Comparison of ENCODE assay signal across 2 cellular contexts in the genomic region with DNA sequence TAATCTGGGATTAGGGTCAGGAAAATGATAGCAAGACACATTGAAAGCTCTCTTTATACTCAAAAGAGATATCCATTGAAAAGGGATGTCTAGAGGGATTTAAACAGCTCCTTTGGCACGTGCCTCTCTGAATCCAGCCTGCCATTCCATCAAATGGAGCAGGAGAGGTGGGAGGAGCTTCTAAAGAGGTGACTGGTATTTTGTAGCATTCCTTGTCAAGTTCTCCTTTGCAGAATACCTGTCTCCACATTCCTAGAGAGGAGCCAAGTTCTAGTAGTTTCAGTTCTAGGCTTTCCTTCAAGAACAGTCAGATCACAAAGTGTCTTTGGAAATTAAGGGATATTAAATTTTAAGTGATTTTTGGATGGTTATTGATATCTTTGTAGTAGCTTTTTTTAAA.
TF ChIP-seq lines count a peak whose summit lies in the region.

No MANE protein-coding gene starts in this region.

TF ChIP-seq in HEK293, 187 proteins besides CTCF, POLR2A, EP300 and RAD21:
- TF ChIP-seq MZF1 (tag by site-specific recombination; IDR thresholded peaks at IDR 0.05; ENCODE audit: borderline replicate concordance) (peak; percentile 87; the same call in 1 of the 2 replicates), FEZF1 (tag by site-specific recombination; IDR thresholded peaks at IDR 0.05) (no peak)
TF ChIP-seq in HEK293: peak in this region for 1.

TF ChIP-seq in endothelial cell of umbilical vein, 7 proteins besides CTCF, POLR2A, EP300 and RAD21:
- TF ChIP-seq POLR2AphosphoS5 (IDR thresholded peaks at IDR 0.05; ENCODE audit: insufficient read depth, low read depth, low read length) (no peak), GATA2 (IDR thresholded peaks at IDR 0.05; ENCODE audit: insufficient read depth, insufficient read length, low read depth, low read length) (no peak), JUN (IDR thresholded peaks at IDR 0.05; ENCODE audit: borderline replicate concordance, insufficient read depth, insufficient read length, low read depth) (no peak), EZH2 (IDR thresholded peaks at IDR 0.05; ENCODE audit: borderline replicate concordance, low read depth, low read length, severe bottlenecking) (no peak), MYC (IDR thresholded peaks at IDR 0.05; ENCODE audit: low read depth, low read length) (no peak), FOS (IDR thresholded peaks at IDR 0.05; ENCODE audit: borderline replicate concordance, insufficient read depth, low read length) (no peak)
- TF ChIP-seq, protein P1, sequence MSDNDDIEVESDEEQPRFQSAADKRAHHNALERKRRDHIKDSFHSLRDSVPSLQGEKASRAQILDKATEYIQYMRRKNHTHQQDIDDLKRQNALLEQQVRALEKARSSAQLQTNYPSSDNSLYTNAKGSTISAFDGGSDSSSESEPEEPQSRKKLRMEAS (IDR thresholded peaks at IDR 0.05; ENCODE audit: insufficient read depth, insufficient read length) = no peak
